9 cellular contexts compared by ENCODE assay signal in the genomic region with DNA sequence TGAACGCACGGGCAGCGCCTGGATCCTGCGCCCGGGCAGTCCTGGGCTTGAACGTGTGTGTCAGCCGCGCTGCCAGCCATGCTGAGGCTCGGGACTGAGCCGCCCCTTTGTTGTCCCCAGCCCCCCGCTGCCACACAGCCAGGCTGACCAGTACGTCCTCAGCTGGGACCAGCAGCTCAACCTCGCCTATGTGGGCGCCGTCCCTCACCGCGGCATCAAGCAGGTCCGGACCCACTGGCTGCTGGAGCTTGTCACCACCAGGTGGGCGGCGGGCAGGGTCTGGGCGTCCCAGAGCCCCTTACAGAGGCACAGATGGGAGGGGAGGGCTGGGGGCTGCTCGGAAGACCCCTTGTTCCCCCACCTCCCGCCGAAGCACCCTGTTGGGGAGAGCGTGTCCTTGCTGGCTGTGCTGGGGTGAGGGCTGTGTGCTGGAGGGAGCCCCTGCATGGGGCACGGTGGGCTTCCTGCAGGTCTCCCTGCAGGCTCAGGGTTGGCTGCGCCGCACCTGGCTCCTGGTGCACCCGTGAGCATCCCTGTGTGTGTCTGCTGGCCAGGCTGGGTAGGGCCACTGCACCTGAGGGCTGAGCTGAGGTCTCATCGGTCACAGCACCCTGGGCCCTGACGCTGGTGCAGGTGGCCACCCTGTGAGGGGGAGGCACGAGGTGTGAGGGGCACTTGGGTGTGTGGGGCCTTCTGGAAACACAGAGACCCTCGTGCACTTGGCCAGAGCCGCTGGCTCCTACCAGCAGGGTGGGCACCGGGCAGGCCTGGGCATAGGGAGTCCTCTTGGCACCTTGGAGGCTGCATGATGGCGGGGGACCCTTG. TPM values are rescaled to one million over a fixed set of nuclear protein-coding genes. Genes with fewer than 3 reads are reported as not detected.
DNase-seq lines count a peak whose midpoint lies in the region; ATAC-seq, FAIRE-seq and TF ChIP-seq lines count a peak whose summit lies in the region.
"Had no signal": no experiment of that assay in that cellular context is flagged by ENCODE, and none has a peak within 500 bp of the region (broad histone marks: within the 10 kb centered on the region; RNA-seq: fewer than 3 reads in every experiment).

No MANE protein-coding gene starts in this region.

- peak overlapping the region; percentile 60 for H3K9ac ChIP-seq in mucosa of stomach (ENCODE audit: low read length)

- no peaks in the 10 kb centered on the region for H3K9me3 ChIP-seq in mucosa of stomach (ENCODE audit: control insufficient read depth, low read length)

- H3K27me3 Mint-ChIP-seq in stimulated activated naive CD8-positive, alpha-beta T cell treated with anti-CD3 and anti-CD28 coated beads, Interleukin-15, Interleukin-2, amounts not matched to agents 100 ng/mL and 50 ng/mL, for 24 hours, result no peaks in the 10 kb centered on the region

- no peak for TF ChIP-seq CTCF in bronchial epithelial cell (IDR thresholded peaks at IDR 0.05; ENCODE audit: insufficient read depth, low read length, severe bottlenecking)

- H3K9me3 Mint-ChIP-seq in stimulated activated naive CD8-positive, alpha-beta T cell treated with anti-CD3 and anti-CD28 coated beads, Interleukin-15, Interleukin-2, amounts not matched to agents 100 ng/mL and 50 ng/mL, for 24 hours, result no peaks in the 10 kb centered on the region

- no peak for DNase-seq in stimulated activated naive CD8-positive, alpha-beta T cell treated with anti-CD3 and anti-CD28 coated beads, Interleukin-15, Interleukin-2, amounts not matched to agents 100 U/mL and 50 U/mL, for 24 hours
- no peak for DNase-seq in bronchial epithelial cell (ENCODE audit: low read depth)
- no peak for DNase-seq in NCI-H345 (lab: John Stamatoyannopoulos, UW)

- ATAC-seq in stimulated activated naive CD8-positive, alpha-beta T cell treated with anti-CD3 and anti-CD28 coated beads, Interleukin-15, Interleukin-2, amounts not matched to agents 100 U/mL and 50 U/mL, for 24 hours, result no peak
- ATAC-seq in HG02678 (IDR thresholded peaks at IDR 0.05; ENCODE audit: unreplicated experiment), result no peak
- no peak for ATAC-seq in GM21526 (IDR thresholded peaks at IDR 0.05; ENCODE audit: low FRiP score, unreplicated experiment)
- no peak for ATAC-seq in GM21737 (IDR thresholded peaks at IDR 0.05; ENCODE audit: unreplicated experiment)

- H3K27me3 ChIP-seq in bronchial epithelial cell (ENCODE audit: control insufficient read depth, insufficient read depth, low read length) (no peaks in the 10 kb centered on the region), mucosa of stomach (ENCODE audit: control insufficient read depth, insufficient read depth, low read length) (no peaks in the 10 kb centered on the region)

- peak overlapping the region; percentile 75 for H3K4me3 Mint-ChIP-seq in stimulated activated naive CD8-positive, alpha-beta T cell treated with anti-CD3 and anti-CD28 coated beads, Interleukin-15, Interleukin-2, amounts not matched to agents 100 ng/mL and 50 ng/mL, for 24 hours

- H3K4me3 ChIP-seq in bronchial epithelial cell (ENCODE audit: low read depth, low read length), result peak overlapping the region; percentile 59
- peak overlapping the region; percentile 23 for H3K4me3 ChIP-seq in mucosa of stomach (ENCODE audit: low read length)

- FAIRE-seq in bronchial epithelial cell (lab: Jason Lieb, UNC), result no peak
- FAIRE-seq: islet of Langerhans had no signal

- H3K27ac Mint-ChIP-seq in stimulated activated naive CD8-positive, alpha-beta T cell treated with anti-CD3 and anti-CD28 coated beads, Interleukin-15, Interleukin-2, amounts not matched to agents 100 ng/mL and 50 ng/mL, for 24 hours, result no peak overlapping the region

- peaks cover 35% of the 10 kb centered on the region for H3K4me1 ChIP-seq in mucosa of stomach (ENCODE audit: control insufficient read depth, insufficient read depth, low read length)

- no peaks in the 10 kb centered on the region for H3K36me3 Mint-ChIP-seq in stimulated activated naive CD8-positive, alpha-beta T cell treated with anti-CD3 and anti-CD28 coated beads, Interleukin-15, Interleukin-2, amounts not matched to agents 100 ng/mL and 50 ng/mL, for 24 hours (ENCODE audit: low read depth)

- peaks cover 5% of the 10 kb centered on the region for H3K36me3 ChIP-seq in bronchial epithelial cell (ENCODE audit: control insufficient read depth, insufficient read depth, low read length)
- H3K36me3 ChIP-seq in mucosa of stomach (ENCODE audit: control insufficient read depth, insufficient read depth, low read length), result no peaks in the 10 kb centered on the region

- peaks cover 24% of the 10 kb centered on the region for H3K4me1 Mint-ChIP-seq in stimulated activated naive CD8-positive, alpha-beta T cell treated with anti-CD3 and anti-CD28 coated beads, Interleukin-15, Interleukin-2, amounts not matched to agents 100 ng/mL and 50 ng/mL, for 24 hours (ENCODE audit: low read depth)

RNA-seq across cellular contexts. Expression of a gene that starts 1.1 kb away (rescaled TPM):
- total RNA-seq in bronchial epithelial cell, result 2.6 and 4.2 TPM in 2 replicates

RNA-seq across cellular contexts. Expression of a gene that starts 5.3 kb away (rescaled TPM):
- total RNA-seq in bronchial epithelial cell, result under 0.01 and 0.13 TPM in 2 replicates

RNA-seq across cellular contexts. Expression of a gene that starts 14.5 kb away (rescaled TPM):
- total RNA-seq in bronchial epithelial cell, result 17.9 and 24.8 TPM in 2 replicates

RNA-seq across cellular contexts. Expression of a gene that starts 23.5 kb away (rescaled TPM):
- 14.2 and 14.7 TPM in 2 replicates for total RNA-seq in bronchial epithelial cell

RNA-seq across cellular contexts. Expression of a gene that starts 55.6 kb away (rescaled TPM):
- 3.4 and 10.9 TPM in 2 replicates for total RNA-seq in bronchial epithelial cell
